In genomic region chr11:30717621-30718020, GRCh38 we compare ENCODE assay signal across 23 cellular contexts.
A peak's percentile ranks its signal among the peaks of the same experiment; 100 is the strongest.
DNase-seq lines count a peak whose midpoint lies in the region; ATAC-seq and TF ChIP-seq lines count a peak whose summit lies in the region.
"Had no signal": no experiment of that assay in that cellular context is flagged by ENCODE, and none has a peak within 500 bp of the region (broad histone marks: within the 10 kb centered on the region; RNA-seq: fewer than 3 reads in every experiment).

No MANE protein-coding gene starts in this region.

- no peak overlapping the region for H3K4me2 ChIP-seq in H9 (ENCODE audit: insufficient read depth, insufficient read length, low read length)
- H3K4me2 ChIP-seq: BLaER1 had no signal

- no peak overlapping the region for H3K4ac ChIP-seq in H9 (ENCODE audit: low read depth, low read length)

- no peak overlapping the region for H2BK12ac ChIP-seq in H9 (ENCODE audit: insufficient read length, low read depth, low read length)

- H3K79me2 ChIP-seq in H9 (ENCODE audit: insufficient read depth, low read length): no peaks in the 10 kb centered on the region

- H3K4me3 Mint-ChIP-seq in H9 (no peak overlapping the region), nephron (peak overlapping the region in 1 of 3 experiments; percentile 13), type B pancreatic cell (no peak overlapping the region)
- H3K4me3 Mint-ChIP-seq in effector memory CD8-positive, alpha-beta T cell: no peak overlapping the region
- H3K4me3 Mint-ChIP-seq: CD14-positive monocyte; CD4-positive, alpha-beta memory T cell; CD4-positive, CD25-positive, alpha-beta regulatory T cell; CD8-positive, alpha-beta memory T cell had no signal

- H3K23me2 ChIP-seq in H9 (ENCODE audit: insufficient read length, low read depth, low read length, poor library complexity, severe bottlenecking): no peaks in the 10 kb centered on the region

- H3K27me3 Mint-ChIP-seq in H9 (ENCODE audit: low read depth) (no peaks in the 10 kb centered on the region; the same call in 1 of the 2 replicates), nephron (ENCODE audit: low read depth) (no peaks in the 10 kb centered on the region), type B pancreatic cell (no peaks in the 10 kb centered on the region)
- no peaks in the 10 kb centered on the region for H3K27me3 Mint-ChIP-seq in effector memory CD8-positive, alpha-beta T cell
- H3K27me3 Mint-ChIP-seq: CD4-positive, alpha-beta memory T cell; CD4-positive, CD25-positive, alpha-beta regulatory T cell; CD8-positive, alpha-beta memory T cell had no signal

- no peak overlapping the region for H4K5ac ChIP-seq in H9 (ENCODE audit: insufficient read length, low read depth, low read length)

- peak overlapping the region in 2 of 3 experiments; percentile 10 to 58; a peak in 1 of 7 replicates for H3K27ac Mint-ChIP-seq in H9
- H3K27ac Mint-ChIP-seq in nephron: peak overlapping the region; percentile 57 to 88 (median 60)
- H3K27ac Mint-ChIP-seq in type B pancreatic cell: peak overlapping the region; percentile 15
- H3K27ac Mint-ChIP-seq in effector memory CD8-positive, alpha-beta T cell: no peak overlapping the region
- H3K27ac Mint-ChIP-seq: CD14-positive monocyte; CD4-positive, alpha-beta memory T cell; CD4-positive, CD25-positive, alpha-beta regulatory T cell; CD8-positive, alpha-beta memory T cell had no signal

- ATAC-seq in effector memory CD8-positive, alpha-beta T cell (replicated peaks): no peak
- ATAC-seq: GM12878 had no signal

- H3K9ac ChIP-seq in H9 (ENCODE audit: extremely low read depth, insufficient read length, low read length): no peak overlapping the region
- H3K9ac ChIP-seq: BLaER1 had no signal

- WGBS in H9 (ENCODE audit: extremely low coverage, insufficient read length, low lambda C conversion rate): no CpG with 5 or more reads among the region's 7 CpGs

- no peaks in the 10 kb centered on the region for H3K9me3 Mint-ChIP-seq in H9
- no peaks in the 10 kb centered on the region for H3K9me3 Mint-ChIP-seq in nephron
- no peaks in the 10 kb centered on the region for H3K9me3 Mint-ChIP-seq in type B pancreatic cell
- H3K9me3 Mint-ChIP-seq in effector memory CD8-positive, alpha-beta T cell: peaks cover 4 to 6% of the 10 kb centered on the region in 2 donors

- H3K36me3 Mint-ChIP-seq in H9 (ENCODE audit: insufficient read depth in 1 of 3, low read depth in 3 of 3) (no peaks in the 10 kb centered on the region), nephron (ENCODE audit: low read depth) (no peaks in the 10 kb centered on the region), type B pancreatic cell (no peaks in the 10 kb centered on the region)
- no peaks in the 10 kb centered on the region for H3K36me3 Mint-ChIP-seq in effector memory CD8-positive, alpha-beta T cell (ENCODE audit: insufficient read depth)
- H3K36me3 Mint-ChIP-seq: CD14-positive monocyte; CD4-positive, alpha-beta memory T cell; CD4-positive, CD25-positive, alpha-beta regulatory T cell; CD8-positive, alpha-beta memory T cell had no signal

- H4K20me1 ChIP-seq in H9 (ENCODE audit: control insufficient read depth, insufficient read depth, insufficient read length): no peaks in the 10 kb centered on the region
- H4K20me1 ChIP-seq: BLaER1 had no signal

- H2BK120ac ChIP-seq in H9 (ENCODE audit: low read depth, low read length, poor library complexity, severe bottlenecking): no peak overlapping the region

- no peak overlapping the region for H3K56ac ChIP-seq in H9 (ENCODE audit: insufficient read length, low read depth, low read length)

- DNase-seq in H9 (no peak), type B pancreatic cell (ENCODE audit: extremely low spot score, unreplicated experiment) (no peak), GM10266 (ENCODE audit: extremely low spot score) (no peak)
- no peak for DNase-seq in activated CD4-positive, alpha-beta T cell treated with anti-CD3 and anti-CD28 coated beads, Interleukin-2, amount 50 U/mL, for 4 hours
- DNase-seq in effector memory CD8-positive, alpha-beta T cell: no peak
- DNase-seq: 8988T; ACHN; BE2C; C1 segment of cervical spinal cord; CD4-positive, alpha-beta memory T cell; CD4-positive, CD25-positive, alpha-beta regulatory T cell; CD8-positive, alpha-beta memory T cell; COR-L47; DMS 273 treated with DMSO at 0.1 percent for 48 hours; DMS153; DMS53; DMS79; DND-41; GF-D8 had no signal

- no peak overlapping the region for H4K91ac ChIP-seq in H9 (ENCODE audit: insufficient read length, low read depth, low read length)

- no peak overlapping the region for H2AFZ ChIP-seq in H9 (ENCODE audit: low read length)

- H2AK5ac ChIP-seq in H9 (ENCODE audit: insufficient read length, low read length): no peak overlapping the region

- no peak overlapping the region for H3K23ac ChIP-seq in H9 (ENCODE audit: insufficient read length, low read depth, low read length)

- H3K4me1 Mint-ChIP-seq in H9 (peaks cover 5% of the 10 kb centered on the region in 2 experiments), nephron (peaks cover 38% of the 10 kb centered on the region), type B pancreatic cell (ENCODE audit: unreplicated experiment) (peaks cover 24% of the 10 kb centered on the region)
- no peaks in the 10 kb centered on the region for H3K4me1 Mint-ChIP-seq in effector memory CD8-positive, alpha-beta T cell (ENCODE audit: low read depth in 2 of 2)
- H3K4me1 Mint-ChIP-seq: CD14-positive monocyte; CD4-positive, alpha-beta memory T cell; CD4-positive, CD25-positive, alpha-beta regulatory T cell; CD8-positive, alpha-beta memory T cell had no signal

- H3T11ph ChIP-seq in H9 (ENCODE audit: low read length): no peak overlapping the region

- H3K79me1 ChIP-seq in H9 (ENCODE audit: insufficient read depth, low read depth, low read length, poor library complexity, severe bottlenecking): no peaks in the 10 kb centered on the region

- H4K8ac ChIP-seq in H9 (replicated peaks; ENCODE audit: insufficient read length, low read depth, low read length): no peak overlapping the region

- no peak overlapping the region for H3K14ac ChIP-seq in H9 (ENCODE audit: insufficient read depth, low read length)

- no peak overlapping the region for H2BK5ac ChIP-seq in H9 (ENCODE audit: insufficient read length, low read length)

- H3K4me1 ChIP-seq in H9 (ENCODE audit: insufficient read depth, low read length): peaks cover 5% of the 10 kb centered on the region; the same call in 1 of the 2 replicates
- H3K4me1 ChIP-seq: BE2C, BLaER1 had no signal

- H3K27me3 ChIP-seq in H9 (ENCODE audit: insufficient read depth, low read length): no peaks in the 10 kb centered on the region
- H3K27me3 ChIP-seq: BE2C, BLaER1 had no signal

- H2BK20ac ChIP-seq in H9 (ENCODE audit: low read depth, low read length, poor library complexity, severe bottlenecking): no peak overlapping the region

- peak overlapping the region; percentile 42 for H3K27ac ChIP-seq in H9 (ENCODE audit: insufficient read length, low read depth, low read length)
- H3K27ac ChIP-seq: BLaER1 had no signal

- no peaks in the 10 kb centered on the region for H3K9me3 ChIP-seq in H9 (ENCODE audit: control insufficient read depth, low read depth, low read length)
- H3K9me3 ChIP-seq: BE2C, BLaER1 had no signal

- H3K18ac ChIP-seq in H9 (ENCODE audit: insufficient read length, low read depth, low read length): no peak overlapping the region

- H2BK15ac ChIP-seq in H9 (ENCODE audit: low read depth, low read length): no peak overlapping the region

- TF ChIP-seq CTCF in H9 (conservative IDR thresholded peaks at IDR 0.05): no peak
- no peak for TF ChIP-seq CTCF in nephron (IDR thresholded peaks at IDR 0.05; ENCODE audit: unreplicated experiment in 3 of 3)
- TF ChIP-seq CTCF in type B pancreatic cell (conservative IDR thresholded peaks at IDR 0.05): no peak
- TF ChIP-seq CTCF in GM10266 (IDR thresholded peaks at IDR 0.05; ENCODE audit: control insufficient read depth, insufficient read depth, low read depth, missing control alignments): no peak

Comparison
In these comparisons a context has a peak if more than half of its experiments do, and no peak if none do; other contexts are left out.
1. H3K27ac Mint-ChIP-seq: peak in H9 (2 of 3), nephron (3 of 3) and type B pancreatic cell (single experiment); none in effector memory CD8-positive, alpha-beta T cell (0 of 2).